1 cellular context compared by ENCODE assay signal in genomic region chr4:128483816-128484215, GRCh38.
TF ChIP-seq lines count a peak whose summit lies in the region.

No MANE protein-coding gene starts in this region.

TF ChIP-seq in SK-N-SH, 30 proteins besides CTCF, POLR2A, EP300 and RAD21 (continued from another document):
- peak; percentile 16; the same call in 1 of the 2 replicates for TF ChIP-seq FOSL2 (IDR thresholded peaks at IDR 0.05; ENCODE audit: borderline replicate concordance, low read depth)
